Comparison of ENCODE assay signal across 17 cellular contexts in genomic region chr3:129286081-129286480, GRCh38. TPM values are rescaled to one million over a fixed set of nuclear protein-coding genes. Genes with fewer than 3 reads are reported as not detected.
A peak's percentile ranks its signal among the peaks of the same experiment; 100 is the strongest.
DNase-seq lines count a peak whose midpoint lies in the region; FAIRE-seq and TF ChIP-seq lines count a peak whose summit lies in the region.
"Had no signal": no experiment of that assay in that cellular context is flagged by ENCODE, and none has a peak within 500 bp of the region (broad histone marks: within the 10 kb centered on the region; RNA-seq: fewer than 3 reads in every experiment).

No MANE protein-coding gene starts in this region.

- TF ChIP-seq POLR2A in GM12892 (IDR thresholded peaks at IDR 0.05; ENCODE audit: low read depth, low read length), result no peak

- peak; percentile 48 for FAIRE-seq in GM12892 (lab: Jason Lieb, UNC)
- FAIRE-seq: H1 had no signal

- no peak overlapping the region for H3K4me3 ChIP-seq in SK-N-MC
- no peak overlapping the region for H3K4me3 ChIP-seq in fibroblast of mammary gland (ENCODE audit: control insufficient read depth, low read depth, low read length)

- H3K9me3 ChIP-seq in SK-N-MC (ENCODE audit: low read depth, low read length), result no peaks in the 10 kb centered on the region

- H3K9ac ChIP-seq in SK-N-MC (ENCODE audit: insufficient read length), result no peak overlapping the region

- in situ Hi-C loops in G401 (cut with HindIII; ENCODE audit: low sequenced_read_pairs), result no loop called here

- H3K36me3 ChIP-seq in SK-N-MC (ENCODE audit: insufficient read depth, low read length), result peaks cover 19% of the 10 kb centered on the region

- DNase-seq in D341Med (ENCODE audit: low spot score) (peak; percentile 61), GM12892 (ENCODE audit: insufficient read length) (no peak), SK-N-MC (ENCODE audit: low read depth, low spot score) (no peak), fibroblast of mammary gland (ENCODE audit: low read depth) (peak; percentile 47), NK-92 (lab: John Stamatoyannopoulos, UW; ENCODE audit: unreplicated experiment) (no peak), NCI-H345 (lab: John Stamatoyannopoulos, UW) (no peak), SW480 (ENCODE audit: low spot score) (no peak), G401 (ENCODE audit: low spot score) (no peak)
- DNase-seq: CD8-positive, alpha-beta T cell; KBM-7; NCI-H1092; NCI-H146; NCI-H2081; NCI-H2227 treated with DMSO at 0.1 percent for 48 hours; NCI-H526 treated with DMSO at 0.1 percent for 48 hours had no signal

- TF ChIP-seq CTCF in fibroblast of mammary gland (conservative IDR thresholded peaks at IDR 0.05; ENCODE audit: control insufficient read depth, insufficient read depth, low read depth, low read length), result no peak

- 0 out of 2 replicates have a peak overlapping the region, but pooled peaks have one; percentile 11 for H3K27ac ChIP-seq in SK-N-MC
- H3K27ac ChIP-seq: RWPE1 had no signal

RNA-seq across cellular contexts. Expression of gene HMCES, which starts 7.4 kb away (rescaled TPM):
- 22.5 TPM for polyA plus RNA-seq in GM12892 (2012; ENCODE audit: missing spikeins)
- total RNA-seq in G401 (2014; rRNA removed; shearing (Covaris generic)), result 33.0 and 40.6 TPM in 2 replicates

RNA-seq across cellular contexts. Expression of gene COPG1, which starts 36.7 kb away (rescaled TPM):
- polyA plus RNA-seq in GM12892 (2012; ENCODE audit: missing spikeins), result 77.0 TPM
- total RNA-seq in G401 (2014; rRNA removed; shearing (Covaris generic)), result 36.4 and 68.0 TPM in 2 replicates

Comparison
In these comparisons a context has a peak if more than half of its experiments do, and no peak if none do; other contexts are left out.
1. DNase-seq: peak in D341Med (single experiment) and fibroblast of mammary gland (single experiment); none in GM12892 (single experiment), SK-N-MC (single experiment), NK-92 (single experiment), NCI-H345 (single experiment), SW480 (single experiment) and G401 (single experiment).